ENCODE assay signal across 14 cellular contexts in the genomic region with DNA sequence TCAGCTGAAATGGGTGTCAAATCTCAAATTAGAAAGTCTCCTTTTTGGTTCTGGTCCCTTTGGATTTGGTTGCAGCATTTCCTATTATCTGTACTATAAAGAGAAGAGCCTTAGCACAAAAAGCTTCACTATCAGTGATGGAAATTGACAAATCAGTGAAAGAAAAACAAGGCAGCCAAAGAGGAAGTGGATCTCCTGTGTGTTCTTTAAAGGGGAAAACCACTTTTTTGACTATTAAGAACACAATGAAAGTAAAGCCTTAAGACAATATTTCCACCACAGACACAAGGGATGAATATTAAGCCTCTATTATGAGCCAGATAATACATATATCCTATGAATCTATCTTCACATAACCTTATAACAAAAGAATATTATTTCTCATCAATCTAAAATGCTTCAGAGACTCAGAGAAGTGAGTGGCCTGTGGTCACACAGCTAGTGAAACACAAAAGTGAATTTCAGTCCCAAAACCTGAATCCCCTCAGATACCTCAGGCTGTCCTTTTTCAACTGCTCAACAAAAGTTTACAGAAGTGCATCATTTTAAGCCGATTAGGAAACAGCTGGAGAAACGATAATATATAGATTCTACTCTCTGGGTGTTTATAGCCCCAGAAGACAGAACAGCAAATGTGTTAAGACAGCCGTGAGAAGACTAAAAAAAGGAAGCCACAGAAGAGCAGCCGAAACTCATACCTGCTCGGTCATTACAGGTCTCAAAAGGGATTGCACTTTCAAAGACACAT. TPM values are rescaled to one million over a fixed set of nuclear protein-coding genes. Genes with fewer than 3 reads are reported as not detected.
DNase-seq lines count a peak whose midpoint lies in the region; ATAC-seq, FAIRE-seq and TF ChIP-seq lines count a peak whose summit lies in the region.
"Had no signal": no experiment of that assay in that cellular context is flagged by ENCODE, and none has a peak within 500 bp of the region (broad histone marks: within the 10 kb centered on the region; RNA-seq: fewer than 3 reads in every experiment).

No MANE protein-coding gene starts in this region.

- no peak for TF ChIP-seq POLR2A in GM12891 (IDR thresholded peaks at IDR 0.05; ENCODE audit: low read depth, low read length)

- H3K27me3 Mint-ChIP-seq in activated CD4-positive, alpha-beta memory T cell treated with anti-CD3 and anti-CD28 coated beads for 36 hours, result peaks cover 2% of the 10 kb centered on the region
- H3K27me3 Mint-ChIP-seq: activated CD4-positive, alpha-beta T cell treated with anti-CD3 and anti-CD28 coated beads, Interleukin-2, amount 10 ng/mL, durations not matched to agents 7 days and 5 days had no signal

- DNase-seq in GM12891 (ENCODE audit: insufficient read length, low spot score), result peak; percentile 13
- no peak for DNase-seq in activated CD4-positive, alpha-beta memory T cell treated with anti-CD3 and anti-CD28 coated beads for 36 hours
- DNase-seq in activated CD8-positive, alpha-beta memory T cell treated with anti-CD3 and anti-CD28 coated beads for 24 hours, result no peak
- no peak for DNase-seq in kidney glomerular epithelial cell (lab: John Stamatoyannopoulos, UW)
- DNase-seq in omental fat pad (ENCODE audit: low spot score), result no peak
- DNase-seq: activated CD4-positive, alpha-beta T cell treated with anti-CD3 and anti-CD28 coated beads, Interleukin-2, amount 10 ng/mL, durations not matched to agents 7 days and 5 days; NCI-H2171 treated with DMSO at 0.1 percent for 48 hours; right cardiac atrium; SJCRH30 had no signal

- CTCF ChIA-PET in activated CD4-positive, alpha-beta memory T cell treated with anti-CD3 and anti-CD28 coated beads for 36 hours (lab: Charles Lee), result interaction anchor here (1.4 kb wide), 1 partner anchor 10 kb away, joined by 4 read pairs; no protein-coding TSS in a partner anchor

- intact Hi-C loops in activated CD4-positive, alpha-beta memory T cell treated with anti-CD3 and anti-CD28 coated beads for 36 hours (cut with micrococcal nuclease), result no loop called here

- H3K4me1 Mint-ChIP-seq in activated CD4-positive, alpha-beta memory T cell treated with anti-CD3 and anti-CD28 coated beads for 36 hours (ENCODE audit: low read depth), result peaks cover 5% of the 10 kb centered on the region
- H3K4me1 Mint-ChIP-seq: activated CD4-positive, alpha-beta T cell treated with anti-CD3 and anti-CD28 coated beads, Interleukin-2, amount 10 ng/mL, durations not matched to agents 7 days and 5 days had no signal

- POLR2A ChIA-PET in activated CD4-positive, alpha-beta memory T cell treated with anti-CD3 and anti-CD28 coated beads for 36 hours (lab: Charles Lee), result no interaction called here

- peak; percentile 78 for ATAC-seq in GM19351 (IDR thresholded peaks at IDR 0.05; ENCODE audit: unreplicated experiment)
- peak; percentile 90 for ATAC-seq in HG02763 (IDR thresholded peaks at IDR 0.05; ENCODE audit: unreplicated experiment)
- peak; percentile 82 for ATAC-seq in HG03460 (IDR thresholded peaks at IDR 0.05; ENCODE audit: unreplicated experiment)
- ATAC-seq in omental fat pad (ENCODE audit: low FRiP score), result no peak
- ATAC-seq: right cardiac atrium had no signal

- H3K4me3 Mint-ChIP-seq in activated CD4-positive, alpha-beta memory T cell treated with anti-CD3 and anti-CD28 coated beads for 36 hours, result no peak overlapping the region
- H3K4me3 Mint-ChIP-seq: activated CD4-positive, alpha-beta T cell treated with anti-CD3 and anti-CD28 coated beads, Interleukin-2, amount 10 ng/mL, durations not matched to agents 7 days and 5 days had no signal

- TF ChIP-seq CTCF in omental fat pad (IDR thresholded peaks at IDR 0.05), result no peak

- peak; percentile 82 for FAIRE-seq in GM12891 (lab: Jason Lieb, UNC)

- H3K36me3 Mint-ChIP-seq in activated CD4-positive, alpha-beta memory T cell treated with anti-CD3 and anti-CD28 coated beads for 36 hours, result no peaks in the 10 kb centered on the region

- no peaks in the 10 kb centered on the region for H3K9me3 Mint-ChIP-seq in activated CD4-positive, alpha-beta memory T cell treated with anti-CD3 and anti-CD28 coated beads for 36 hours
- H3K9me3 Mint-ChIP-seq: activated CD4-positive, alpha-beta T cell treated with anti-CD3 and anti-CD28 coated beads, Interleukin-2, amount 10 ng/mL, durations not matched to agents 7 days and 5 days had no signal

- H3K27ac Mint-ChIP-seq in activated CD4-positive, alpha-beta memory T cell treated with anti-CD3 and anti-CD28 coated beads for 36 hours, result no peak overlapping the region
- H3K27ac Mint-ChIP-seq: activated CD4-positive, alpha-beta T cell treated with anti-CD3 and anti-CD28 coated beads, Interleukin-2, amount 10 ng/mL, durations not matched to agents 7 days and 5 days had no signal

TF ChIP-seq in GM12891, 5 proteins besides CTCF, POLR2A, EP300 and RAD21:
- no peak for TF ChIP-seq PAX5 (IDR thresholded peaks at IDR 0.05; ENCODE audit: insufficient read depth, low read length, severe bottlenecking)
- no peak for TF ChIP-seq POU2F2 (IDR thresholded peaks at IDR 0.05; ENCODE audit: low read depth, low read length)
- TF ChIP-seq POLR2AphosphoS5 (IDR thresholded peaks at IDR 0.05; ENCODE audit: low read depth, low read length), result no peak
- peak; percentile 97 for TF ChIP-seq SPI1 (IDR thresholded peaks at IDR 0.05; ENCODE audit: low read depth, low read length)

RNA-seq across cellular contexts. Expression of gene FSHB, which starts 24.4 kb away (rescaled TPM):
- polyA plus RNA-seq in GM12891 (2012; ENCODE audit: low read depth, missing spikeins), result not detected
- not detected for total RNA-seq in activated CD4-positive, alpha-beta memory T cell treated with anti-CD3 and anti-CD28 coated beads for 36 hours
- not detected for total RNA-seq in omental fat pad
- total RNA-seq: activated CD4-positive, alpha-beta T cell treated with anti-CD3 and anti-CD28 coated beads, Interleukin-2, amount 10 ng/mL, durations not matched to agents 7 days and 5 days; hepatocyte; mononuclear cell; right cardiac atrium; SJCRH30 had no signal
- polyA plus RNA-seq: hepatocyte, right cardiac atrium had no signal
